In the genomic region with DNA sequence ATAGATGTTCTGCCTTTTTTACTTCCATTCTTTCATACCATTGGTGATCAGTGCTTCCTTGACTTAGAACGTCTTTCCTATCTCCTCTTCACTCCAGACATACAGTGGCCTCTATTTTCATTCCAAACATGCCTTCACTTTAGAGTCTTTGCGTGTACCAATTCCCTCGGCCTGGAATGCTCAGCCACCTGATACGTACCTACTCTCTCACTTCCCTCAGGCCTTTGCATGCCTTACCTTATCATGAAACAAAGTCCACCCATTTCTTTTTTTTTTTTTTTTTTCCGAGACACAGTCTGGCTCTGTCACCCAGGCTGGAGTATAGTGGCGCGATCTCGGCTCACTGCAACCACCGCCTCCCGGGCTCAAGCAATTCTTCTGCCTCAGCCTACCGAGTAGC, we compare ENCODE assay signal across 1 cellular context.
TF ChIP-seq lines count a peak whose summit lies in the region.

No MANE protein-coding gene starts in this region.

TF ChIP-seq in H1, 55 proteins besides CTCF, POLR2A, EP300 and RAD21:
- no peak for TF ChIP-seq CHD1 (IDR thresholded peaks at IDR 0.05; ENCODE audit: low read depth, low read length)
- TF ChIP-seq TBP (IDR thresholded peaks at IDR 0.05; ENCODE audit: low read depth, low read length): no peak
- TF ChIP-seq SP2 (IDR thresholded peaks at IDR 0.05; ENCODE audit: low read length): no peak
- TF ChIP-seq CREB1 (IDR thresholded peaks at IDR 0.05): no peak
- TF ChIP-seq ZNF274 (IDR thresholded peaks at IDR 0.05; ENCODE audit: borderline replicate concordance, extremely low read depth, low read length): no peak
- TF ChIP-seq KDM4A (IDR thresholded peaks at IDR 0.05; ENCODE audit: low read depth, low read length, severe bottlenecking): no peak
